In genomic region chr18:45497595-45498269, GRCh38 we compare ENCODE assay signal across 39 cellular contexts.
"Had no signal": no experiment of that assay in that cellular context is flagged by ENCODE, and none has a peak within 500 bp of the region (broad histone marks: within the 10 kb centered on the region; RNA-seq: fewer than 3 reads in every experiment).

No MANE protein-coding gene starts in this region.

- DNase-seq: activated B cell treated with CpG ODN at 0.5 μM for 24 hours; activated CD4-positive, alpha-beta memory T cell treated with anti-CD3 and anti-CD28 coated beads, Interleukin-2, amount 10 ng/mL, durations not matched to agents 7 days and 5 days; activated CD4-positive, alpha-beta T cell treated with anti-CD3 and anti-CD28 coated beads for 1 hour; activated CD4-positive, alpha-beta T cell treated with anti-CD3 and anti-CD28 coated beads for 36 hours; activated CD4-positive, alpha-beta T cell treated with anti-CD3 and anti-CD28 coated beads for 48 hours; activated CD4-positive, alpha-beta T cell treated with anti-CD3 and anti-CD28 coated beads, Interleukin-2, amount 10 ng/mL, durations not matched to agents 7 days and 5 days; activated CD4-positive, alpha-beta T cell treated with anti-CD3 and anti-CD28 coated beads, Interleukin-2, amount 50 U/mL, for 48 hours; activated CD8-positive, alpha-beta memory T cell treated with anti-CD3 and anti-CD28 coated beads for 24 hours; activated CD8-positive, alpha-beta memory T cell treated with anti-CD3 and anti-CD28 coated beads, Interleukin-2, amount 10 ng/mL, durations not matched to agents 7 days and 5 days; activated CD8-positive, alpha-beta memory T cell treated with anti-CD3 and anti-CD28 coated beads, Interleukin-2, amount 50 U/mL, for 48 hours; activated CD8-positive, alpha-beta T cell treated with anti-CD3 and anti-CD28 coated beads, Interleukin-2, amount 10 ng/mL, durations not matched to agents 7 days and 5 days; activated effector memory CD4-positive, alpha-beta T cell treated with Interleukin-2 at 50 U/mL for 16 hours; activated gamma-delta T cell; activated naive CD4-positive, alpha-beta T cell treated with anti-CD3 and anti-CD28 coated beads, Interleukin-2, amount 10 ng/mL, durations not matched to agents 7 days and 5 days; activated naive CD4-positive, alpha-beta T cell treated with Interleukin-2 at 50 U/mL for 16 hours; activated naive CD8-positive, alpha-beta T cell treated with anti-CD3 and anti-CD28 coated beads, Interleukin-2, amount 10 ng/mL, durations not matched to agents 7 days and 5 days; activated naive CD8-positive, alpha-beta T cell treated with anti-CD3 and anti-CD28 coated beads, Interleukin-2, amount 50 U/mL, for 24 hours; activated T-cell treated with anti-CD3 and anti-CD28 coated beads, Interleukin-2, amount 50 U/mL, for 24 hours; activated T-cell treated with anti-CD3 and anti-CD28 coated beads, Interleukin-2, amount 50 U/mL, for 48 hours; amygdala; anterior cingulate cortex; caudate nucleus; cerebellar nuclear complex; T-helper 1 cell; T-helper 2 cell; T-helper 9 cell had no signal

- H3K9me3 Mint-ChIP-seq: activated B cell treated with CpG ODN at 0.5 μM for 24 hours; activated CD4-positive, alpha-beta memory T cell treated with anti-CD3 and anti-CD28 coated beads, Interleukin-2, amount 10 ng/mL, durations not matched to agents 7 days and 5 days; activated CD4-positive, alpha-beta T cell treated with anti-CD3 and anti-CD28 coated beads, Interleukin-2, amount 10 ng/mL, durations not matched to agents 7 days and 5 days; activated naive CD4-positive, alpha-beta T cell treated with anti-CD3 and anti-CD28 coated beads, Interleukin-2, amount 10 ng/mL, durations not matched to agents 7 days and 5 days; activated naive CD4-positive, alpha-beta T cell treated with anti-CD3 and anti-CD28 coated beads, Interleukin-2, amount 50 U/mL, for 24 hours; activated naive CD8-positive, alpha-beta T cell treated with anti-CD3 and anti-CD28 coated beads, Interleukin-2, amount 10 ng/mL, durations not matched to agents 7 days and 5 days; activated naive CD8-positive, alpha-beta T cell treated with anti-CD3 and anti-CD28 coated beads, Interleukin-2, amount 50 U/mL, for 24 hours; activated T-cell treated with anti-CD3 and anti-CD28 coated beads, Interleukin-2, amount 50 U/mL, for 24 hours; activated T-helper 2 cell treated with anti-CD3 and anti-CD28 coated beads, Interferon-gamma antibody, Interleukin-2, Interleukin-4, amounts not matched to agents 10 μg/mL and 5 μg/mL and 100 μg/mL, durations not matched to agents 14 hours and 24 hours and 36 hours; central memory CD8-positive, alpha-beta T cell; T-helper 1 cell treated with Interleukin-12 subunit alpha and Interleukin-12 subunit beta and Interleukin-4 antibody, amounts not matched to agents 30 μg/mL and 1 μg/mL, for 36 hours; T-helper 2 cell treated with Interferon-gamma antibody and Interleukin-4, amounts not matched to agents 5 μg/mL and 100 μg/mL, for 36 hours had no signal

- H3K4me1 Mint-ChIP-seq: activated B cell treated with CpG ODN at 0.5 μM for 24 hours; activated CD4-positive, alpha-beta memory T cell treated with anti-CD3 and anti-CD28 coated beads, Interleukin-2, amount 10 ng/mL, durations not matched to agents 7 days and 5 days; activated CD4-positive, alpha-beta T cell treated with anti-CD3 and anti-CD28 coated beads for 36 hours; activated CD4-positive, alpha-beta T cell treated with anti-CD3 and anti-CD28 coated beads, Interleukin-2, amount 10 ng/mL, durations not matched to agents 7 days and 5 days; activated CD8-positive, alpha-beta memory T cell treated with anti-CD3 and anti-CD28 coated beads, Interleukin-2, amount 10 ng/mL, durations not matched to agents 7 days and 5 days; activated naive CD4-positive, alpha-beta T cell treated with anti-CD3 and anti-CD28 coated beads, Interleukin-2, amount 10 ng/mL, durations not matched to agents 7 days and 5 days; activated naive CD4-positive, alpha-beta T cell treated with anti-CD3 and anti-CD28 coated beads, Interleukin-2, amount 50 U/mL, for 24 hours; activated naive CD8-positive, alpha-beta T cell treated with anti-CD3 and anti-CD28 coated beads, Interleukin-2, amount 10 ng/mL, durations not matched to agents 7 days and 5 days; activated naive CD8-positive, alpha-beta T cell treated with anti-CD3 and anti-CD28 coated beads, Interleukin-2, amount 50 U/mL, for 24 hours; central memory CD8-positive, alpha-beta T cell had no signal

- H3K27ac Mint-ChIP-seq: activated B cell treated with CpG ODN at 0.5 μM for 24 hours; activated CD4-positive, alpha-beta memory T cell treated with anti-CD3 and anti-CD28 coated beads, Interleukin-2, amount 10 ng/mL, durations not matched to agents 7 days and 5 days; activated CD4-positive, alpha-beta T cell treated with anti-CD3 and anti-CD28 coated beads for 36 hours; activated CD4-positive, alpha-beta T cell treated with anti-CD3 and anti-CD28 coated beads, Interleukin-2, amount 10 ng/mL, durations not matched to agents 7 days and 5 days; activated CD8-positive, alpha-beta memory T cell treated with anti-CD3 and anti-CD28 coated beads, Interleukin-2, amount 10 ng/mL, durations not matched to agents 7 days and 5 days; activated CD8-positive, alpha-beta T cell treated with anti-CD3 and anti-CD28 coated beads, Interleukin-2, amount 10 ng/mL, durations not matched to agents 7 days and 5 days; activated naive CD4-positive, alpha-beta T cell treated with anti-CD3 and anti-CD28 coated beads, Interleukin-2, amount 10 ng/mL, durations not matched to agents 7 days and 5 days; activated naive CD4-positive, alpha-beta T cell treated with anti-CD3 and anti-CD28 coated beads, Interleukin-2, amount 50 U/mL, for 24 hours; activated naive CD8-positive, alpha-beta T cell; activated naive CD8-positive, alpha-beta T cell treated with anti-CD3 and anti-CD28 coated beads, Interleukin-2, amount 10 ng/mL, durations not matched to agents 7 days and 5 days; activated naive CD8-positive, alpha-beta T cell treated with anti-CD3 and anti-CD28 coated beads, Interleukin-2, amount 50 U/mL, for 24 hours; activated T-cell treated with anti-CD3 and anti-CD28 coated beads, Interleukin-2, amount 50 U/mL, for 24 hours; activated T-helper 2 cell treated with anti-CD3 and anti-CD28 coated beads, Interferon-gamma antibody, Interleukin-2, Interleukin-4, amounts not matched to agents 10 μg/mL and 5 μg/mL and 100 μg/mL, durations not matched to agents 14 hours and 24 hours and 36 hours; brain; T-helper 1 cell treated with Interleukin-12 subunit alpha and Interleukin-12 subunit beta and Interleukin-4 antibody, amounts not matched to agents 30 μg/mL and 1 μg/mL, for 36 hours; T-helper 2 cell treated with Interferon-gamma antibody and Interleukin-4, amounts not matched to agents 5 μg/mL and 100 μg/mL, for 36 hours had no signal

- FAIRE-seq: bronchial epithelial cell, TTC549 had no signal

- H3K27me3 ChIP-seq: ascending aorta, cardiac muscle cell had no signal

- H3K36me3 ChIP-seq: ascending aorta, cardiac muscle cell had no signal

- H3K9me3 ChIP-seq: ascending aorta had no signal

- H3K27me3 Mint-ChIP-seq: activated CD4-positive, alpha-beta T cell treated with anti-CD3 and anti-CD28 coated beads, Interleukin-2, amount 10 ng/mL, durations not matched to agents 7 days and 5 days; activated CD8-positive, alpha-beta memory T cell treated with anti-CD3 and anti-CD28 coated beads, Interleukin-2, amount 10 ng/mL, durations not matched to agents 7 days and 5 days; activated naive CD4-positive, alpha-beta T cell treated with anti-CD3 and anti-CD28 coated beads, Interleukin-2, amount 10 ng/mL, durations not matched to agents 7 days and 5 days; activated T-cell treated with anti-CD3 and anti-CD28 coated beads, Interleukin-2, amount 50 U/mL, for 24 hours had no signal

- H3K36me3 Mint-ChIP-seq: activated CD8-positive, alpha-beta memory T cell treated with anti-CD3 and anti-CD28 coated beads, Interleukin-2, amount 10 ng/mL, durations not matched to agents 7 days and 5 days; activated naive CD4-positive, alpha-beta T cell treated with anti-CD3 and anti-CD28 coated beads, Interleukin-2, amount 10 ng/mL, durations not matched to agents 7 days and 5 days; activated naive CD4-positive, alpha-beta T cell treated with anti-CD3 and anti-CD28 coated beads, Interleukin-2, amount 50 U/mL, for 24 hours; activated naive CD8-positive, alpha-beta T cell; activated naive CD8-positive, alpha-beta T cell treated with anti-CD3 and anti-CD28 coated beads, Interleukin-2, amount 10 ng/mL, durations not matched to agents 7 days and 5 days; brain had no signal

- H3K4me3 Mint-ChIP-seq: activated B cell treated with CpG ODN at 0.5 μM for 24 hours; activated CD4-positive, alpha-beta memory T cell treated with anti-CD3 and anti-CD28 coated beads, Interleukin-2, amount 10 ng/mL, durations not matched to agents 7 days and 5 days; activated CD4-positive, alpha-beta T cell treated with anti-CD3 and anti-CD28 coated beads for 36 hours; activated CD4-positive, alpha-beta T cell treated with anti-CD3 and anti-CD28 coated beads, Interleukin-2, amount 10 ng/mL, durations not matched to agents 7 days and 5 days; activated CD8-positive, alpha-beta memory T cell treated with anti-CD3 and anti-CD28 coated beads, Interleukin-2, amount 10 ng/mL, durations not matched to agents 7 days and 5 days; activated CD8-positive, alpha-beta T cell treated with anti-CD3 and anti-CD28 coated beads, Interleukin-2, amount 10 ng/mL, durations not matched to agents 7 days and 5 days; activated naive CD4-positive, alpha-beta T cell treated with anti-CD3 and anti-CD28 coated beads, Interleukin-2, amount 10 ng/mL, durations not matched to agents 7 days and 5 days; activated naive CD4-positive, alpha-beta T cell treated with anti-CD3 and anti-CD28 coated beads, Interleukin-2, amount 50 U/mL, for 24 hours; activated naive CD8-positive, alpha-beta T cell; activated naive CD8-positive, alpha-beta T cell treated with anti-CD3 and anti-CD28 coated beads, Interleukin-2, amount 10 ng/mL, durations not matched to agents 7 days and 5 days; activated naive CD8-positive, alpha-beta T cell treated with anti-CD3 and anti-CD28 coated beads, Interleukin-2, amount 50 U/mL, for 24 hours; activated T-cell treated with anti-CD3 and anti-CD28 coated beads, Interleukin-2, amount 50 U/mL, for 24 hours; brain; central memory CD8-positive, alpha-beta T cell; T-helper 1 cell treated with Interleukin-12 subunit alpha and Interleukin-12 subunit beta and Interleukin-4 antibody, amounts not matched to agents 30 μg/mL and 1 μg/mL, for 36 hours; T-helper 2 cell treated with Interferon-gamma antibody and Interleukin-4, amounts not matched to agents 5 μg/mL and 100 μg/mL, for 36 hours had no signal

- ATAC-seq: activated CD4-positive, alpha-beta T cell treated with anti-CD3 and anti-CD28 coated beads for 36 hours; activated CD4-positive, CD25-positive, alpha-beta regulatory T cell treated with anti-CD3 and anti-CD28 coated beads, Interleukin-2, amount 50 U/mL, for 24 hours; activated CD8-positive, alpha-beta memory T cell treated with anti-CD3 and anti-CD28 coated beads, Interleukin-2, amount 10 ng/mL, durations not matched to agents 7 days and 5 days; activated CD8-positive, alpha-beta T cell treated with anti-CD3 and anti-CD28 coated beads, Interleukin-2, amount 10 ng/mL, durations not matched to agents 7 days and 5 days; activated naive CD8-positive, alpha-beta T cell treated with anti-CD3 and anti-CD28 coated beads, Interleukin-2, amount 50 U/mL, for 24 hours had no signal

- H3K27ac ChIP-seq: ascending aorta, cardiac muscle cell, VCaP had no signal

- H3K4me3 ChIP-seq: ascending aorta, cardiac muscle cell had no signal
